ENCODE assay signal across 1 cellular context in the genomic region with DNA sequence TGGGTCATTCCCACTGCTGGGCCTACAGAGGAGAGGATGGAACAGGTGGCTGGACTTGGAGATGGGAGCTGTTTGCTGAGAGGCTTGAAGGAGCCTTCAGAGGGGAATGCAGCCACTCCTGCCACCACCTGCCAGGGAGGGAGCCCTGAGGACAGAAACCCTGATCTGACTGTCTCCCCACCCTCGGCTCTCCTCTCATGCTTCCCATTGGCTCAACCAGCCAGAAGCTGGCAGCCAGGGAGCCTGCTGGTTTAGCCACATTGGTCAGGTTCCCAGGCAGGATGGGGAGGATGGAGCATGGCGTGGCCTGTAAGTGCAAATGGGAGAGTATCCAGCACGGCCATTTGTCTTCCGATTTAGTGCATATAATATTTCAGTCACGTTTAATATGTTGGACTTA.
TF ChIP-seq lines count a peak whose summit lies in the region.

No MANE protein-coding gene starts in this region.

TF ChIP-seq in HCT116, 20 proteins besides CTCF, POLR2A, EP300 and RAD21 (continued from another document):
- no peak for TF ChIP-seq EZH2phosphoT487 (IDR thresholded peaks at IDR 0.05; ENCODE audit: borderline replicate concordance)
- TF ChIP-seq, protein P1, sequence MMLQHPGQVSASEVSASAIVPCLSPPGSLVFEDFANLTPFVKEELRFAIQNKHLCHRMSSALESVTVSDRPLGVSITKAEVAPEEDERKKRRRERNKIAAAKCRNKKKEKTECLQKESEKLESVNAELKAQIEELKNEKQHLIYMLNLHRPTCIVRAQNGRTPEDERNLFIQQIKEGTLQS (IDR thresholded peaks at IDR 0.05), result no peak
- no peak for TF ChIP-seq SP1 (IDR thresholded peaks at IDR 0.05; ENCODE audit: low read depth)
- no peak for TF ChIP-seq CEBPB (IDR thresholded peaks at IDR 0.05; ENCODE audit: low read depth)
- no peak for TF ChIP-seq EZH2 (IDR thresholded peaks at IDR 0.05)
